Comparison of ENCODE assay signal across 23 cellular contexts in the genomic region with DNA sequence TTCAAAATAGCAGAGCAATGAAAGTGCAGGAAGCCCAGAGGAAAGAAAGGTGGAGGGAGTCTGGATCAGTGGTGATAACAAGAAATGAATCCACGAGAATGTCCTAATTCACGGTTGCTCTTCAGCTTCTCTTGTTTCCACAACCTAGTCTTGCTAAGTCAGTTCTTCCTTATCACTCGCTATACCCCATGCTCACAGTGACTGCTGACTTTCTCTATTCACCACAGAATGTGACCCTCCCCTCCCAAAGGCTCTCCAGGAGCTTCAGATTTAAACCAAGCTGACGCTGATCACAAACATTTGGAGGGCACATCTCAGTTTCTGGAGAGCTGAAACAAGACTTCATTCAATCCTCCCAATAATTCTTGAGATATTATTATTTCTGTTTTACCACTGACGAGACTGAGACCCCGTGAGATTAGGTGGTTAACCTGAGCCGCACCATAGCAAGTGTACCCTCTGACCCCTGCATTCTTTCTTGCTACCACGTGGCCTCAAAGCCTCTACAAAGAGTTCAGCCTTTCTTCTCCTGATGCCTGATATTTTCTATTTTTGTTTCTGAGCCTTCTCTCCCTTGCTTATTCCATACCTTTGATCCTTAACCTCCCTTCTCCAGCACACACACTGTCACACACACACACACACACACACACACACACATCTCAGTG. TPM values are rescaled to one million over a fixed set of nuclear protein-coding genes. Genes with fewer than 3 reads are reported as not detected.
DNase-seq lines count a peak whose midpoint lies in the region; ATAC-seq and TF ChIP-seq lines count a peak whose summit lies in the region.
"Had no signal": no experiment of that assay in that cellular context is flagged by ENCODE, and none has a peak within 500 bp of the region (broad histone marks: within the 10 kb centered on the region; RNA-seq: fewer than 3 reads in every experiment).

No MANE protein-coding gene starts in this region.

- no peak for TF ChIP-seq CTCF in AG04450 (IDR thresholded peaks at IDR 0.05; ENCODE audit: low read depth, low read length)
- no peak for TF ChIP-seq CTCF in SK-N-SH (IDR thresholded peaks at IDR 0.05)
- no peak for TF ChIP-seq CTCF in esophagus muscularis mucosa (IDR thresholded peaks at IDR 0.05)
- TF ChIP-seq CTCF in sigmoid colon (IDR thresholded peaks at IDR 0.05), result no peak

- H3K4me1 Mint-ChIP-seq in stimulated activated memory B cell treated with anti-CD40 and anti-IgM and Interleukin-4, amounts not matched to agents 10 μg/mL and 1 μg/mL and 100 μg/mL, for 72 hours, result no peaks in the 10 kb centered on the region

- H4K20me1 ChIP-seq in SK-N-SH (ENCODE audit: insufficient read depth), result no peaks in the 10 kb centered on the region

- TF ChIP-seq POLR2A in esophagus muscularis mucosa (IDR thresholded peaks at IDR 0.05; ENCODE audit: low read depth) (no peak), sigmoid colon (IDR thresholded peaks at IDR 0.05) (no peak)

- no peak overlapping the region for H3K4me3 ChIP-seq in AG04450 (ENCODE audit: low read depth, low read length)
- 0 out of 4 replicates have a peak overlapping the region, but pooled peaks of 1 of the 2 experiments have one; percentile 13 for H3K4me3 ChIP-seq in SK-N-SH (ENCODE audit: low read depth in 2 of 2, low read length in 1 of 2)
- no peak overlapping the region for H3K4me3 ChIP-seq in esophagus muscularis mucosa
- no peak overlapping the region for H3K4me3 ChIP-seq in sigmoid colon
- H3K4me3 ChIP-seq: ovary, upper lobe of right lung had no signal

- no peak overlapping the region for H3K27ac Mint-ChIP-seq in stimulated activated memory B cell treated with anti-CD40 and anti-IgM and Interleukin-4, amounts not matched to agents 10 μg/mL and 1 μg/mL and 100 μg/mL, for 72 hours
- H3K27ac Mint-ChIP-seq: activated CD8-positive, alpha-beta T cell treated with anti-CD3 and anti-CD28 coated beads for 36 hours; activated naive CD8-positive, alpha-beta T cell; activated T-cell treated with anti-CD3 and anti-CD28 coated beads, Interleukin-2, amount 50 U/mL, for 72 hours; CD4-positive, alpha-beta T cell had no signal

- no peaks in the 10 kb centered on the region for H3K9me3 Mint-ChIP-seq in stimulated activated memory B cell treated with anti-CD40 and anti-IgM and Interleukin-4, amounts not matched to agents 10 μg/mL and 1 μg/mL and 100 μg/mL, for 72 hours
- H3K9me3 Mint-ChIP-seq: activated CD8-positive, alpha-beta T cell treated with anti-CD3 and anti-CD28 coated beads for 36 hours had no signal

- no peak for DNase-seq in AG04450 (ENCODE audit: low read depth, low spot score)
- DNase-seq in SK-N-SH, result no peak
- DNase-seq in esophagus muscularis mucosa (ENCODE audit: extremely low spot score), result no peak
- DNase-seq in sigmoid colon, result no peak
- no peak for DNase-seq in GM19240 (ENCODE audit: insufficient read length, low spot score)
- DNase-seq: activated CD8-positive, alpha-beta T cell treated with anti-CD3 and anti-CD28 coated beads for 36 hours; activated T-cell treated with anti-CD3 and anti-CD28 coated beads, Interleukin-2, amount 50 U/mL, for 72 hours; CD4-positive, alpha-beta T cell; DMS79 treated with DMSO at 0.1 percent for 48 hours; effector memory CD4-positive, alpha-beta T cell; hippocampal formation; midbrain; NCI-H1694; NK-92 treated with Interleukin-12 subunit alpha and Interleukin-12 subunit beta, amount 100 ng/mL, for 24 hours; ovary; RPMI8226; upper lobe of right lung had no signal

- no peak for TF ChIP-seq RAD21 in SK-N-SH (IDR thresholded peaks at IDR 0.05; ENCODE audit: low read length)

- peaks cover 50% of the 10 kb centered on the region for H3K27me3 Mint-ChIP-seq in stimulated activated memory B cell treated with anti-CD40 and anti-IgM and Interleukin-4, amounts not matched to agents 10 μg/mL and 1 μg/mL and 100 μg/mL, for 72 hours

- ATAC-seq in stimulated activated memory B cell treated with anti-CD40 and anti-IgM and Interleukin-4, amounts not matched to agents 10 μg/mL and 1 μg/mL and 100 μg/mL, for 72 hours, result no peak
- no peak for ATAC-seq in GM19467 (IDR thresholded peaks at IDR 0.05; ENCODE audit: unreplicated experiment)
- no peak for ATAC-seq in GM21825 (IDR thresholded peaks at IDR 0.05; ENCODE audit: unreplicated experiment)
- ATAC-seq: activated CD8-positive, alpha-beta T cell treated with anti-CD3 and anti-CD28 coated beads for 36 hours; activated T-cell treated with anti-CD3 and anti-CD28 coated beads, Interleukin-2, amount 50 U/mL, for 72 hours; upper lobe of right lung had no signal

- peak overlapping the region; percentile 69 for H3K4me2 ChIP-seq in SK-N-SH

- POLR2A ChIA-PET in AG04450 (lab: Yijun Ruan, JAX), result interaction anchor here (0.6 to 0.7 kb wide), 3 partner anchors 58 to 106 kb away, joined by 3 to 7 read pairs (median 3); no protein-coding TSS in a partner anchor
- POLR2A ChIA-PET in SK-N-SH (lab: Yijun Ruan, JAX), result no interaction called here

- peaks cover 63% of the 10 kb centered on the region for H3F3A ChIP-seq in SK-N-SH (replicated peaks; ENCODE audit: insufficient read depth)

- H3K36me3 ChIP-seq in SK-N-SH (replicated peaks in 1 of 2; ENCODE audit: control insufficient read depth in 1 of 2, insufficient read depth in 2 of 2, low read length in 1 of 2) (peaks cover 0 to 30% of the 10 kb centered on the region in 2 experiments), esophagus muscularis mucosa (no peaks in the 10 kb centered on the region), sigmoid colon (no peaks in the 10 kb centered on the region)
- H3K36me3 ChIP-seq: ovary, upper lobe of right lung had no signal

- no peak overlapping the region for H2AFZ ChIP-seq in SK-N-SH (ENCODE audit: low read depth)

- peaks cover 97% of the 10 kb centered on the region for H3K79me2 ChIP-seq in SK-N-SH (ENCODE audit: insufficient read depth)

- H3K27ac ChIP-seq in AG04450 (ENCODE audit: low read depth, low read length), result peak overlapping the region; percentile 32
- peak overlapping the region; percentile 70 to 98; a peak in 3 of 4 replicates for H3K27ac ChIP-seq in SK-N-SH (ENCODE audit: low read depth in 2 of 2, low read length in 1 of 2)
- peak overlapping the region; percentile 36 to 56 (median 48) for H3K27ac ChIP-seq in esophagus muscularis mucosa (replicated peaks in 1 of 4)
- peak overlapping the region; percentile 47 to 96 (median 65) for H3K27ac ChIP-seq in sigmoid colon
- H3K27ac ChIP-seq: ovary, upper lobe of right lung, VCaP had no signal

- intact Hi-C loops in esophagus muscularis mucosa (cut with DNase I) (no loop called here), sigmoid colon (cut with DNase I) (loop anchor here (10.0 kb wide), 1 partner anchor 625 kb away; no protein-coding TSS in a partner anchor)

- H3K27me3 ChIP-seq in AG04450 (ENCODE audit: control insufficient read depth, insufficient read depth, low read length), result no peaks in the 10 kb centered on the region
- no peaks in the 10 kb centered on the region for H3K27me3 ChIP-seq in SK-N-SH (ENCODE audit: insufficient read depth)
- H3K27me3 ChIP-seq in esophagus muscularis mucosa, result no peaks in the 10 kb centered on the region
- no peaks in the 10 kb centered on the region for H3K27me3 ChIP-seq in sigmoid colon
- H3K27me3 ChIP-seq: ovary, upper lobe of right lung had no signal

- WGBS in SK-N-SH (ENCODE audit: low lambda C conversion rate), result 74% methylated on average over 8 of the region's 8 CpGs
- 71% methylated on average over 8 of the region's 8 CpGs for WGBS in esophagus muscularis mucosa
- 81 to 88% methylated on average over 8 of the region's 8 CpGs for WGBS in sigmoid colon, 2 donors

- H3K9me3 ChIP-seq in AG04450 (ENCODE audit: control insufficient read depth, insufficient read depth, low read length), result no peaks in the 10 kb centered on the region
- H3K9me3 ChIP-seq in SK-N-SH, result no peaks in the 10 kb centered on the region
- no peaks in the 10 kb centered on the region for H3K9me3 ChIP-seq in esophagus muscularis mucosa
- no peaks in the 10 kb centered on the region for H3K9me3 ChIP-seq in sigmoid colon
- H3K9me3 ChIP-seq: ovary, upper lobe of right lung had no signal

- no peak for TF ChIP-seq EP300 in SK-N-SH (IDR thresholded peaks at IDR 0.05; ENCODE audit: borderline replicate concordance in 1 of 2, low read depth in 1 of 2, low read length in 1 of 2)
- no peak for TF ChIP-seq EP300 in esophagus muscularis mucosa (IDR thresholded peaks at IDR 0.05)
- TF ChIP-seq EP300 in sigmoid colon (IDR thresholded peaks at IDR 0.05), result no peak

- peaks cover 4 to 50% of the 10 kb centered on the region in 2 experiments for H3K4me1 ChIP-seq in SK-N-SH (ENCODE audit: control insufficient read depth in 1 of 2, insufficient read depth in 2 of 2, low read depth in 1 of 2, low read length in 1 of 2)
- peaks cover 9 to 37% (median 22%) of the 10 kb centered on the region in 4 donors for H3K4me1 ChIP-seq in esophagus muscularis mucosa
- peaks cover 0 to 54% (median 41%) of the 10 kb centered on the region in 4 donors for H3K4me1 ChIP-seq in sigmoid colon

- CTCF ChIA-PET in AG04450 (lab: Charles Lee), result interaction anchor here (2.2 to 3.7 kb wide), 2 partner anchors 123 to 261 kb away, joined by 7 to 21 read pairs; no protein-coding TSS in a partner anchor
- CTCF ChIA-PET in SK-N-SH (lab: Yijun Ruan, JAX), result interaction anchor here (1.6 kb wide), 1 partner anchor 262 kb away, joined by 5 read pairs; no protein-coding TSS in a partner anchor

- no peaks in the 10 kb centered on the region for H3K36me3 Mint-ChIP-seq in stimulated activated memory B cell treated with anti-CD40 and anti-IgM and Interleukin-4, amounts not matched to agents 10 μg/mL and 1 μg/mL and 100 μg/mL, for 72 hours
- H3K36me3 Mint-ChIP-seq: activated naive CD8-positive, alpha-beta T cell had no signal

- no peak overlapping the region for H3K4me3 Mint-ChIP-seq in stimulated activated memory B cell treated with anti-CD40 and anti-IgM and Interleukin-4, amounts not matched to agents 10 μg/mL and 1 μg/mL and 100 μg/mL, for 72 hours
- H3K4me3 Mint-ChIP-seq: activated CD8-positive, alpha-beta T cell treated with anti-CD3 and anti-CD28 coated beads for 36 hours; activated naive CD8-positive, alpha-beta T cell; activated T-cell treated with anti-CD3 and anti-CD28 coated beads, Interleukin-2, amount 50 U/mL, for 72 hours; CD4-positive, alpha-beta T cell had no signal

- no peaks in the 10 kb centered on the region for H3K9me2 ChIP-seq in SK-N-SH

- H3K9ac ChIP-seq in SK-N-SH, result peak overlapping the region; percentile 61; the same call in 1 of the 2 replicates

TF ChIP-seq in SK-N-SH, 30 proteins besides CTCF, POLR2A, EP300 and RAD21 (continues in another document):
- TF ChIP-seq FOSL2 (IDR thresholded peaks at IDR 0.05; ENCODE audit: borderline replicate concordance, low read depth) (no peak), TAF1 (IDR thresholded peaks at IDR 0.05; ENCODE audit: borderline replicate concordance, low read depth, low read length) (no peak), ELF1 (IDR thresholded peaks at IDR 0.05) (no peak)

RNA-seq across cellular contexts. Expression of gene CCN1, which starts 10.7 kb away (rescaled TPM):
- polyA plus RNA-seq in AG04450 (2011; rRNA removed) (194 and 206 TPM in 2 replicates), SK-N-SH (2012; rRNA removed) (363 and 543 TPM in 2 replicates), sigmoid colon (10 to 100 TPM in 2 of 3 donors, 1 to 10 TPM in 1; 3.9 to 79.5 (median 22.8) TPM)
- 172 and 200 TPM in 2 replicates for polyA minus RNA-seq in AG04450 (2011; rRNA and poly(A)+ RNA removed)
- 493 and 569 TPM in 2 replicates for polyA plus RNA-seq in SK-N-SH (2012; cell fraction: cytosol; rRNA removed)
- 806 and 1,198 TPM in 2 replicates for polyA plus RNA-seq in SK-N-SH (2012; cell fraction: nucleus; rRNA removed)
- total RNA-seq in esophagus muscularis mucosa (100 to 1,000 TPM in 1 of 4 donors, 10 to 100 TPM in 3; 65.4 to 157 (median 75.9) TPM), sigmoid colon (100 to 1,000 TPM in 2 of 4 donors, 10 to 100 TPM in 2; 28.2 to 150 (median 104) TPM)
- total RNA-seq: CD4-positive, alpha-beta T cell; T-helper 1 cell treated with Interleukin-12 subunit alpha and Interleukin-12 subunit beta and Interleukin-4 antibody, amounts not matched to agents 30 ng/mL and 1 ng/mL, for 36 hours had no signal

Comparison
In these comparisons a context has a peak if more than half of its experiments do, and no peak if none do; other contexts are left out.
1. H3K27ac ChIP-seq: peak in every context shown above with its lines; median percentile 84 in SK-N-SH; 65 in sigmoid colon; 48 in esophagus muscularis mucosa; 32 in AG04450.